In genomic region chr6:131808460-131809269, GRCh38 we compare ENCODE assay signal across 8 cellular contexts. TPM values are rescaled to one million over a fixed set of nuclear protein-coding genes. Genes with fewer than 3 reads are reported as not detected.
DNase-seq lines count a peak whose midpoint lies in the region; ATAC-seq, FAIRE-seq and TF ChIP-seq lines count a peak whose summit lies in the region.

No MANE protein-coding gene starts in this region.

- peaks cover 17% of the 10 kb centered on the region for H3K4me1 Mint-ChIP-seq in activated T-cell treated with anti-CD3 and anti-CD28 coated beads, Interleukin-2, amount 50 U/mL, for 72 hours (ENCODE audit: low read depth)

- TF ChIP-seq CTCF in GM12878 (IDR thresholded peaks at IDR 0.05 in 2 of 3, conservative IDR thresholded peaks at IDR 0.05 in 1 of 3; ENCODE audit: control insufficient read depth in 2 of 3, extremely low read depth in 1 of 3, insufficient read depth in 1 of 3, low read depth in 3 of 3, low read length in 3 of 3) (no peak), lower lobe of right lung (IDR thresholded peaks at IDR 0.05) (no peak), tibial artery (IDR thresholded peaks at IDR 0.05) (no peak)

- intact Hi-C loops in GM12878 (cut with micrococcal nuclease; ENCODE audit: unreplicated experiment) (no loop called here), lower lobe of right lung (cut with DNase I) (no loop called here), tibial artery (cut with DNase I; ENCODE audit: low total_unique reads) (no loop called here)

- H4K20me1 ChIP-seq in GM12878 (ENCODE audit: control insufficient read depth, insufficient read depth), result no peaks in the 10 kb centered on the region

- no peak overlapping the region for H3K27ac ChIP-seq in GM12878 (ENCODE audit: control insufficient read depth, insufficient read depth)
- no peak overlapping the region for H3K27ac ChIP-seq in lower lobe of right lung
- peak overlapping the region; percentile 73 to 77 for H3K27ac ChIP-seq in tibial artery

- WGBS in GM12878 (ENCODE audit: insufficient coverage, insufficient replicate concordance, low lambda C conversion rate, missing lambda C conversion rate), result 49% methylated on average over 12 of the region's 12 CpGs

- H3K4me3 Mint-ChIP-seq in activated T-cell treated with anti-CD3 and anti-CD28 coated beads, Interleukin-2, amount 50 U/mL, for 72 hours, result peak overlapping the region; percentile 78 to 82

- H3K27me3 Mint-ChIP-seq in activated T-cell treated with anti-CD3 and anti-CD28 coated beads, Interleukin-2, amount 50 U/mL, for 72 hours (ENCODE audit: low read depth), result peaks cover 68% of the 10 kb centered on the region

- H3K27me3 ChIP-seq in GM12878 (replicated peaks in 1 of 2; ENCODE audit: control insufficient read depth in 2 of 2, insufficient read depth in 2 of 2, low read length in 1 of 2) (peaks cover 0 to 8% of the 10 kb centered on the region in 2 experiments; a peak in 2 of 4 replicates), lower lobe of right lung (ENCODE audit: low read depth) (no peaks in the 10 kb centered on the region), tibial artery (no peaks in the 10 kb centered on the region)

- H3K9ac ChIP-seq in GM12878 (ENCODE audit: control insufficient read depth, insufficient read depth, low read length), result no peak overlapping the region

- no peak for TF ChIP-seq RAD21 in GM12878 (IDR thresholded peaks at IDR 0.05; ENCODE audit: insufficient read depth, low read depth, low read length)

- peak overlapping the region; percentile 68; the same call in 1 of the 2 replicates for H3K4me2 ChIP-seq in GM12878 (ENCODE audit: control insufficient read depth, insufficient read depth)

- H3K27ac Mint-ChIP-seq in activated T-cell treated with anti-CD3 and anti-CD28 coated beads, Interleukin-2, amount 50 U/mL, for 72 hours, result no peak overlapping the region

- in situ Hi-C loops in GM12878 (cut with MboI), result no loop called here

- no peaks in the 10 kb centered on the region for H3K9me3 Mint-ChIP-seq in activated T-cell treated with anti-CD3 and anti-CD28 coated beads, Interleukin-2, amount 50 U/mL, for 72 hours

- SMC1A ChIA-PET in GM12878 (lab: Charles Lee; ENCODE audit: uncharacterized antibody, unreplicated experiment), result no interaction called here

- no peaks in the 10 kb centered on the region for H3K36me3 Mint-ChIP-seq in activated T-cell treated with anti-CD3 and anti-CD28 coated beads, Interleukin-2, amount 50 U/mL, for 72 hours (ENCODE audit: insufficient read depth in 2 of 2)

- RAD21 ChIA-PET in GM12878 (lab: Charles Lee; ENCODE audit: unreplicated experiment), result no interaction called here

- no peak overlapping the region for H2AFZ ChIP-seq in GM12878 (ENCODE audit: control insufficient read depth, low read depth, low read length)

- CTCF ChIA-PET in GM12878 (lab: Yijun Ruan, JAX), result no interaction called here

- no peak for ATAC-seq in activated T-cell treated with anti-CD3 and anti-CD28 coated beads, Interleukin-2, amount 50 U/mL, for 72 hours (replicated peaks in 1 of 2)
- ATAC-seq in GM12878 (no peak), lower lobe of right lung (no peak), HG02938 (IDR thresholded peaks at IDR 0.05; ENCODE audit: unreplicated experiment) (no peak)

- no peak for FAIRE-seq in GM12878 (lab: Jason Lieb, UNC)

- no peak for TF ChIP-seq EP300 in GM12878 (IDR thresholded peaks at IDR 0.05; ENCODE audit: borderline replicate concordance in 1 of 2, control insufficient read depth in 1 of 2, low read depth in 2 of 2, low read length in 2 of 2)

- H3K79me2 ChIP-seq in GM12878 (ENCODE audit: control insufficient read depth, insufficient read depth, low read length), result no peaks in the 10 kb centered on the region

- no peak for TF ChIP-seq POLR2A in GM12878 (IDR thresholded peaks at IDR 0.05; ENCODE audit: low read depth, low read length)

- BruUV-seq in GM12878 (replicated peaks; lab: Mats Ljungman, UMichigan), result no TSS peak

- no peak for DNase-seq in activated T-cell treated with anti-CD3 and anti-CD28 coated beads, Interleukin-2, amount 50 U/mL, for 72 hours
- DNase-seq in activated T-cell treated with anti-CD3 and anti-CD28 coated beads for 4 hours, result no peak
- no peak for DNase-seq in GM12878 (ENCODE audit: low read depth, low spot score)
- DNase-seq in lower lobe of right lung, result no peak
- no peak for DNase-seq in tibial artery
- no peak for DNase-seq in stimulated activated CD4-positive, alpha-beta T cell treated with anti-CD3 and anti-CD28 coated beads, Interleukin-4, amount 100 ng/mL, for 4 hours
- no peak for DNase-seq in SIG-M5 (lab: John Stamatoyannopoulos, UW)

- H3K4me1 ChIP-seq in GM12878 (ENCODE audit: control insufficient read depth, insufficient read depth, low read length) (no peaks in the 10 kb centered on the region), lower lobe of right lung (peaks cover 12% of the 10 kb centered on the region), tibial artery (peaks cover 0 to 44% (median 9%) of the 10 kb centered on the region in 4 donors)

- H3K9me3 ChIP-seq in GM12878 (replicated peaks; ENCODE audit: control insufficient read depth, insufficient read depth, low read length) (no peaks in the 10 kb centered on the region), lower lobe of right lung (no peaks in the 10 kb centered on the region), tibial artery (no peaks in the 10 kb centered on the region)

- H3K36me3 ChIP-seq in GM12878 (ENCODE audit: control insufficient read depth in 2 of 2, insufficient read depth in 2 of 2, low read length in 1 of 2) (no peaks in the 10 kb centered on the region), lower lobe of right lung (no peaks in the 10 kb centered on the region), tibial artery (no peaks in the 10 kb centered on the region)

- POLR2A ChIA-PET in GM12878 (lab: Charles Lee), result no interaction called here

- H3K4me3 ChIP-seq in GM12878 (no peak overlapping the region), lower lobe of right lung (peak overlapping the region; percentile 64), tibial artery (peak overlapping the region; percentile 72 to 75)

TF ChIP-seq in GM12878, 131 proteins besides CTCF, POLR2A, EP300 and RAD21:
- TF ChIP-seq HDAC6 (IDR thresholded peaks at IDR 0.05; ENCODE audit: unreplicated experiment), result peak; percentile 1
- no peak for TF ChIP-seq ZSCAN29 (IDR thresholded peaks at IDR 0.05)
- no peak for TF ChIP-seq ZNF384 (IDR thresholded peaks at IDR 0.05; ENCODE audit: borderline replicate concordance, low read depth, low read length)
- TF ChIP-seq CBX3 (IDR thresholded peaks at IDR 0.05; ENCODE audit: borderline replicate concordance, low read depth), result no peak
- TF ChIP-seq HCFC1 (IDR thresholded peaks at IDR 0.05; ENCODE audit: low read length), result no peak
- no peak for TF ChIP-seq IRF5 (IDR thresholded peaks at IDR 0.05; ENCODE audit: borderline replicate concordance)

RNA-seq across cellular contexts. Expression of gene ENPP1, which starts 0.8 kb away (rescaled TPM):
- total RNA-seq in activated T-cell treated with anti-CD3 and anti-CD28 coated beads, Interleukin-2, amount 50 U/mL, for 72 hours, result 1 to 10 TPM in 1 of 2 donors, under 1 TPM in 1; 0.53 to 1.2 TPM
- total RNA-seq in GM12878 (2013; cell fraction: nucleolus; rRNA removed), result not detected in 2 replicates
- total RNA-seq in GM12878 (2014; rRNA removed) (not detected in 2 replicates), GM12878 (2014; rRNA removed; fragmentation: Illumina TruSeq; extraction: Trizol) (not detected in 2 replicates), GM12878 (2021) (0.05 and 0.16 TPM in 2 replicates), lower lobe of right lung (3.3 TPM)
- polyA plus RNA-seq in GM12878 (2011; ENCODE audit: low read depth), result not detected
- polyA plus RNA-seq in GM12878 (2011; rRNA removed) (not detected in 2 replicates), GM12878 (2014; fragmentation: Illumina TruSeq; extraction: Trizol) (0.03 TPM in 1 of 2 replicates, not detected in the other), GM12878 (2014; fragmentation: Nextera tagmentation; extraction: Ambion mirVana) (not detected), GM12878 (2014; rRNA removed) (not detected in 2 replicates), GM12878 (2016; fragmentation: Nextera tagmentation; extraction: Ambion mirVana) (not detected)
- polyA plus RNA-seq in GM12878 (2011; cell fraction: cytosol; rRNA removed), result not detected in 2 replicates
- not detected in 2 replicates for polyA plus RNA-seq in GM12878 (2011; cell fraction: nucleus; rRNA removed)
- polyA plus RNA-seq in GM12878 (2012), result not detected in 2 replicates
- not detected in 2 replicates for polyA minus RNA-seq in GM12878 (2011; rRNA and poly(A)+ RNA removed)
- not detected in 2 replicates for polyA minus RNA-seq in GM12878 (2011; cell fraction: cytosol; rRNA and poly(A)+ RNA removed)
- polyA minus RNA-seq in GM12878 (2011; cell fraction: nucleus; rRNA and poly(A)+ RNA removed), result not detected in 2 replicates

Comparison
In these comparisons a context has a peak if more than half of its experiments do, and no peak if none do; other contexts are left out.
1. H3K27ac ChIP-seq: peak in tibial artery (2 of 2); none in GM12878 (single experiment) and lower lobe of right lung (single experiment).